8 cellular contexts compared by ENCODE assay signal in the genomic region with DNA sequence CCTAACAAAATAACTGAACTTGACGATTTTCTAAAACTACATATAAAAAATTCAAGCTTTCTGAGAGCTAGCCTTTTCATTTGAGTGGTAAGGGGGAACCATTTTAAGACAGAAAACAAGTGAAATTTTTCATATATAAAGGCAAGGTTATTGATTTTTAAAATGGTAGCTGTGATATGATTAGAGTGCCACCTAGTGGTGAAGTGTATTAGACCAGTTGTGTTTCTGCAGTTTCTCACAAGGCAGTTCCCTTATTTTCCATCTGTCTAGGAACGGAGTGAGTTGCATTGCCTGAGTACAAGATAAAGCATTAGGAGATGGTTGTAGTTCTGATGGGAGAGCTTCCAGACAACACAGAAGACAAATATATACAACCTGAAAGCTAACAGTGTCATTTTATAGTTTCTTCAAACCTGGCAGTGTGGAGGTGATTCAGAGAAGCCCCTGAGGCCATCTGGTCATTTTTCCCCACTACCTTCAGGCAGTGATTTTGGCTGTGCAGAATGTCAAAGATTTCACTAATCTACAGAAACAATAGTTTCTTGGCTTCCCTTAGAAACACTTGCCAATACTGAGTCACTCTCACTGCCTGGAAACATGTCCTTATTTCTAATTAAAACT.
A peak's percentile ranks its signal among the peaks of the same experiment; 100 is the strongest.
DNase-seq lines count a peak whose midpoint lies in the region; ATAC-seq and TF ChIP-seq lines count a peak whose summit lies in the region.

No MANE protein-coding gene starts in this region.

- H3K79me2 ChIP-seq in GM23248 (ENCODE audit: insufficient read depth) = no peaks in the 10 kb centered on the region

- no peaks in the 10 kb centered on the region for H4K20me1 ChIP-seq in GM23248 (ENCODE audit: insufficient read depth)

- DNase-seq in GDM1 (lab: John Stamatoyannopoulos, UW) (peak; percentile 22), GM23248 (peak; percentile 67), LNCaP clone FGC (ENCODE audit: low read depth) (peak; percentile 33), RWPE2 (ENCODE audit: low spot score) (no peak), epithelial cell of esophagus (ENCODE audit: low read depth) (peak; percentile 67), nephron progenitor cell (peak; percentile 19)
- no peak for DNase-seq in activated naive CD4-positive, alpha-beta T cell treated with anti-CD3 and anti-CD28 coated beads, Interleukin-2, amount 10 ng/mL, durations not matched to agents 7 days and 5 days

- H3K4me1 Mint-ChIP-seq in nephron progenitor cell = peaks cover 35% of the 10 kb centered on the region
- no peaks in the 10 kb centered on the region for H3K4me1 Mint-ChIP-seq in activated naive CD4-positive, alpha-beta T cell treated with anti-CD3 and anti-CD28 coated beads, Interleukin-2, amount 10 ng/mL, durations not matched to agents 7 days and 5 days

- H3K9me3 ChIP-seq in GM23248 (ENCODE audit: low read depth) (no peaks in the 10 kb centered on the region), RWPE2 (ENCODE audit: severe bottlenecking) (no peaks in the 10 kb centered on the region)

- H3K27ac ChIP-seq in GM23248 (no peak overlapping the region), RWPE2 (ENCODE audit: poor library complexity, severe bottlenecking) (no peak overlapping the region)

- peaks cover 7% of the 10 kb centered on the region for H3K9me3 Mint-ChIP-seq in nephron progenitor cell
- no peaks in the 10 kb centered on the region for H3K9me3 Mint-ChIP-seq in activated naive CD4-positive, alpha-beta T cell treated with anti-CD3 and anti-CD28 coated beads, Interleukin-2, amount 10 ng/mL, durations not matched to agents 7 days and 5 days

- no peaks in the 10 kb centered on the region for H3K36me3 Mint-ChIP-seq in nephron progenitor cell (ENCODE audit: low read depth)
- no peaks in the 10 kb centered on the region for H3K36me3 Mint-ChIP-seq in activated naive CD4-positive, alpha-beta T cell treated with anti-CD3 and anti-CD28 coated beads, Interleukin-2, amount 10 ng/mL, durations not matched to agents 7 days and 5 days

- 3 to 6% methylated on average over 2 of the region's 2 CpGs for WGBS in GM23248 (ENCODE audit: low coverage in 1 of 2, low lambda C conversion rate in 2 of 2, missing lambda C conversion rate in 2 of 2), 2 experiments

- no peaks in the 10 kb centered on the region for H3K27me3 Mint-ChIP-seq in nephron progenitor cell (ENCODE audit: low read depth, poor library complexity)
- peaks cover 4% of the 10 kb centered on the region for H3K27me3 Mint-ChIP-seq in activated naive CD4-positive, alpha-beta T cell treated with anti-CD3 and anti-CD28 coated beads, Interleukin-2, amount 10 ng/mL, durations not matched to agents 7 days and 5 days

- no peak overlapping the region for H3K4me2 ChIP-seq in GM23248 (ENCODE audit: unreplicated experiment)

- H3K27ac Mint-ChIP-seq in nephron progenitor cell = no peak overlapping the region
- no peak overlapping the region for H3K27ac Mint-ChIP-seq in activated naive CD4-positive, alpha-beta T cell treated with anti-CD3 and anti-CD28 coated beads, Interleukin-2, amount 10 ng/mL, durations not matched to agents 7 days and 5 days

- H3K27me3 ChIP-seq in GM23248 (replicated peaks; ENCODE audit: insufficient read depth) (0 out of 2 replicates have a peak, but pooled peaks cover 4% of the 10 kb centered on the region), RWPE2 (ENCODE audit: insufficient read depth, poor library complexity, severe bottlenecking) (no peaks in the 10 kb centered on the region)

- CTCF ChIA-PET in activated naive CD4-positive, alpha-beta T cell treated with anti-CD3 and anti-CD28 coated beads, Interleukin-2, amount 10 ng/mL, durations not matched to agents 7 days and 5 days (lab: Charles Lee) = interaction anchor here (1.1 to 1.5 kb wide), 4 partner anchors 9 to 20 kb away, joined by 3 to 7 read pairs (median 4); no protein-coding TSS in a partner anchor

- no peak overlapping the region for H3K9ac ChIP-seq in GM23248

- no peak overlapping the region for H2AFZ ChIP-seq in GM23248

- H3K9me2 ChIP-seq in GM23248 (ENCODE audit: insufficient read depth) = no peaks in the 10 kb centered on the region

- in situ Hi-C loops in GM23248 (cut with MboI) = no loop called here

- H3K4me3 ChIP-seq in GM23248 (no peak overlapping the region), LNCaP clone FGC (ENCODE audit: low read depth, low read length) (no peak overlapping the region), RWPE2 (ENCODE audit: severe bottlenecking) (no peak overlapping the region), epithelial cell of esophagus (ENCODE audit: low read length) (no peak overlapping the region)

- H3K4me1 ChIP-seq in GM23248 (ENCODE audit: insufficient read depth) (no peaks in the 10 kb centered on the region), RWPE2 (ENCODE audit: insufficient read depth, poor library complexity, severe bottlenecking) (no peaks in the 10 kb centered on the region)

- H3K36me3 ChIP-seq in GM23248 (ENCODE audit: low read depth) (no peaks in the 10 kb centered on the region), RWPE2 (ENCODE audit: low read depth) (no peaks in the 10 kb centered on the region)

- H3F3A ChIP-seq in GM23248 (ENCODE audit: insufficient read depth) = no peaks in the 10 kb centered on the region

- ATAC-seq in RWPE2 (ENCODE audit: low read depth) (peak; percentile 56), HG02571 (IDR thresholded peaks at IDR 0.05; ENCODE audit: unreplicated experiment) (no peak)

- TF ChIP-seq CTCF in LNCaP clone FGC (IDR thresholded peaks at IDR 0.05; ENCODE audit: control insufficient read depth, extremely low read depth, insufficient read depth) (peak; percentile 76), RWPE2 (IDR thresholded peaks at IDR 0.05; ENCODE audit: poor library complexity, severe bottlenecking) (peak; percentile 93), epithelial cell of esophagus (IDR thresholded peaks at IDR 0.05; ENCODE audit: insufficient read depth, low read depth, low read length, missing control alignments) (peak; percentile 77), nephron progenitor cell (IDR thresholded peaks at IDR 0.05) (peak; percentile 89)

- H3K4me3 Mint-ChIP-seq in nephron progenitor cell = no peak overlapping the region
- no peak overlapping the region for H3K4me3 Mint-ChIP-seq in activated naive CD4-positive, alpha-beta T cell treated with anti-CD3 and anti-CD28 coated beads, Interleukin-2, amount 10 ng/mL, durations not matched to agents 7 days and 5 days

Comparison
In these comparisons a context has a peak if more than half of its experiments do, and no peak if none do; other contexts are left out.
1. DNase-seq: peak in GDM1 (single experiment), GM23248 (single experiment), LNCaP clone FGC (single experiment), epithelial cell of esophagus (single experiment) and nephron progenitor cell (single experiment); none in RWPE2 (single experiment) and activated naive CD4-positive, alpha-beta T cell treated with anti-CD3 and anti-CD28 coated beads, Interleukin-2, amount 10 ng/mL, durations not matched to agents 7 days and 5 days (single experiment).
2. Peak in every context shown above with its lines, with median percentiles within 50 percentile points of each other: CTCF ChIP-seq.